ENCODE assay signal across 12 cellular contexts in the genomic region with DNA sequence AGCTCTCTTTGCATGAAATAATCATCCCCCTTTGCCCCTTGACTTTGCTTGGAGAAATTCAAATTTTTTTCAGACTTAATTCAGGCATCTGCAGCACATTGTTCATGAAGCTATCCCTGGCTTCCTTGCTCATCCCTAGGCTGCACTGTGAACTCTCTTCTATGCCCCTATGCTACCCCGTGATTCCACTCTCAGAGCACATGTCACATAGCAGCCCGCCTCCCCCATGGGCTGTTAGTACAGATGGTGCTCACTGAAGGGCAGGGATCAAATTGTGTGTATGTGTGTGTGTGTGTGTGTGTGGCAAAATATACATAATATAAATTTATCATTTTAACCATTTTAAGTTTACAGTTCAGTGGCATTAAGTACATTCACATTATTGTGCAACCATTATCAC.
"Had no signal": no experiment of that assay in that cellular context is flagged by ENCODE, and none has a peak within 500 bp of the region (broad histone marks: within the 10 kb centered on the region; RNA-seq: fewer than 3 reads in every experiment).

No MANE protein-coding gene starts in this region.

- H3K4me3 Mint-ChIP-seq: naive B cell, nephron progenitor cell had no signal

- H3K4me3 ChIP-seq: heart right ventricle, right atrium auricular region had no signal

- H3K27ac ChIP-seq: heart right ventricle, right atrium auricular region had no signal

- DNase-seq: effector memory CD4-positive, alpha-beta T cell; heart right ventricle; hypothalamus; mesendoderm; naive B cell; nephron progenitor cell; posterior cingulate gyrus; small intestine; stimulated activated CD4-positive, alpha-beta T cell treated with anti-CD3 and anti-CD28 coated beads, Interleukin-12 subunit alpha, Interleukin-12 subunit beta, amount 100 ng/mL, for 4 hours; stimulated activated naive CD4-positive, alpha-beta T cell treated with Interleukin-2 at 50 U/mL for 16 hours had no signal

- ATAC-seq: esophagus mucosa, heart right ventricle had no signal

- H3K36me3 ChIP-seq: heart right ventricle, right atrium auricular region had no signal

- H3K4me1 ChIP-seq: heart right ventricle, right atrium auricular region had no signal

- H3K4me1 Mint-ChIP-seq: naive B cell, nephron progenitor cell had no signal

- H3K9me3 Mint-ChIP-seq: nephron progenitor cell had no signal

- H3K27ac Mint-ChIP-seq: naive B cell, nephron progenitor cell had no signal

- H3K27me3 ChIP-seq: heart right ventricle, right atrium auricular region had no signal

- H3K9me3 ChIP-seq: heart right ventricle, right atrium auricular region had no signal
